Comparison of ENCODE assay signal across 23 cellular contexts in the genomic region with DNA sequence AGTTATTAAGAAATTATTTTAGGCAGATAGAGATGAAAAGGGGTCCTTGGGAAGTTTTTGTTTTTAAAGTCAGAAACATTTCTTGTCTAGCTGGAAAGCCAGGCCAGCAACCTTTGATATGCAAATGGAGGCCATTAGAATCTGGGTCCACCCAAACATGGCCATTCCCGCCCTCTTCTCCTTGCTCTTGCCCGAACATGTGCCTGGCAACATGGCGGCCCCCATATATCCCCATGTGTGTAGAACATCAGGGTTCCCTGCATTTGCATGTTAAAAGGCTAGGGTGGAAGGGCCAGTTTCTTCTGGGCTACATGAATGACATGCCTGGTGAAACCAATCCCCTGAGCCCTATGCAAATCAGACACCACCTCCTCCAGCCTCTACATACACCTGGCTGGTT.
"Had no signal": no experiment of that assay in that cellular context is flagged by ENCODE, and none has a peak within 500 bp of the region (broad histone marks: within the 10 kb centered on the region; RNA-seq: fewer than 3 reads in every experiment).

No MANE protein-coding gene starts in this region.

- H3K27ac Mint-ChIP-seq: effector memory CD8-positive, alpha-beta T cell; natural killer cell; progenitor cell of endocrine pancreas; stimulated activated effector memory CD8-positive, alpha-beta T cell treated with anti-CD3 and anti-CD28 coated beads, Interleukin-12 subunit alpha, Interleukin-12 subunit beta, amount 100 ng/mL, for 72 hours had no signal

- DNase-seq: effector memory CD8-positive, alpha-beta T cell; erythroblast; esophagus squamous epithelium; foreskin melanocyte; hypothalamus; natural killer cell; pancreas; sigmoid colon; stimulated activated CD4-positive, alpha-beta T cell treated with anti-CD3 and anti-CD28 coated beads, Interleukin-2, amount 100 ng/mL, for 24 hours; stimulated activated CD4-positive, alpha-beta T cell treated with anti-CD3 and anti-CD28 coated beads, Interleukin-4, amount 100 ng/mL, for 24 hours; stimulated activated naive CD4-positive, alpha-beta T cell treated with Interleukin-2 at 50 U/mL for 16 hours had no signal

- H3K4me1 Mint-ChIP-seq: stimulated activated effector memory CD8-positive, alpha-beta T cell treated with anti-CD3 and anti-CD28 coated beads, Interleukin-12 subunit alpha, Interleukin-12 subunit beta, amount 100 ng/mL, for 72 hours had no signal

- H3K27ac ChIP-seq: coronary artery, esophagus squamous epithelium, lower lobe of right lung, pancreas, sigmoid colon, stomach, tibial artery, upper lobe of left lung had no signal

- H3K9me3 Mint-ChIP-seq: effector memory CD8-positive, alpha-beta T cell; natural killer cell; stimulated activated effector memory CD8-positive, alpha-beta T cell treated with anti-CD3 and anti-CD28 coated beads, Interleukin-12 subunit alpha, Interleukin-12 subunit beta, amount 100 ng/mL, for 72 hours had no signal

- H3K27me3 Mint-ChIP-seq: effector memory CD8-positive, alpha-beta T cell; progenitor cell of endocrine pancreas had no signal

- H3K4me1 ChIP-seq: lower lobe of right lung, pancreas, sigmoid colon, stomach, tibial artery, upper lobe of left lung had no signal

- H3K27me3 ChIP-seq: esophagus squamous epithelium, pancreas, sigmoid colon, stomach, tibial artery, upper lobe of left lung had no signal

- H3K4me3 ChIP-seq: coronary artery, esophagus squamous epithelium, lower lobe of right lung, pancreas, sigmoid colon, stomach, tibial artery, upper lobe of left lung had no signal

- FAIRE-seq: endometrium, keratinocyte, pancreas, urothelium cell line had no signal

- H3K9me3 ChIP-seq: esophagus squamous epithelium, lower lobe of right lung, pancreas, sigmoid colon, stomach, tibial artery, upper lobe of left lung had no signal

- H3K36me3 ChIP-seq: esophagus squamous epithelium, lower lobe of right lung, pancreas, sigmoid colon, stomach, tibial artery, upper lobe of left lung had no signal

- H3K36me3 Mint-ChIP-seq: natural killer cell; stimulated activated effector memory CD8-positive, alpha-beta T cell treated with anti-CD3 and anti-CD28 coated beads, Interleukin-12 subunit alpha, Interleukin-12 subunit beta, amount 100 ng/mL, for 72 hours had no signal

- ATAC-seq: effector memory CD8-positive, alpha-beta T cell; left ventricle myocardium superior; lower lobe of right lung; natural killer cell; pancreas; right cardiac atrium; stimulated activated effector memory CD8-positive, alpha-beta T cell treated with anti-CD3 and anti-CD28 coated beads, Interleukin-12 subunit alpha, Interleukin-12 subunit beta, amount 100 ng/mL, for 72 hours had no signal

- H3K4me3 Mint-ChIP-seq: effector memory CD8-positive, alpha-beta T cell; natural killer cell; stimulated activated effector memory CD8-positive, alpha-beta T cell treated with anti-CD3 and anti-CD28 coated beads, Interleukin-12 subunit alpha, Interleukin-12 subunit beta, amount 100 ng/mL, for 72 hours had no signal
